Comparison of ENCODE assay signal across 8 cellular contexts in genomic region chr16:71810163-71810545, GRCh38. TPM values are rescaled to one million over a fixed set of nuclear protein-coding genes. Genes with fewer than 3 reads are reported as not detected.
DNase-seq lines count a peak whose midpoint lies in the region; ATAC-seq and TF ChIP-seq lines count a peak whose summit lies in the region.
"Not testable (repeated sequence)": the region's sequence is repeated elsewhere in the genome, so short reads cannot be mapped to it uniquely, and the experiment has no call there.

No MANE protein-coding gene starts in this region.

- TF ChIP-seq POLR2A in body of pancreas (IDR thresholded peaks at IDR 0.05), result not testable (repeated sequence)

- H2BK15ac ChIP-seq in H9 (ENCODE audit: low read depth, low read length), result not testable (repeated sequence)

- peak overlapping the region in 1 of 3 experiments; percentile 100; a peak in 1 of 7 replicates for H3K27ac Mint-ChIP-seq in H9
- H3K27ac Mint-ChIP-seq in activated T-cell treated with anti-CD3 and anti-CD28 coated beads, Interleukin-2, amount 50 U/mL, for 24 hours, result peak overlapping the region; percentile 100
- H3K27ac Mint-ChIP-seq in nephron progenitor cell; stimulated activated naive CD8-positive, alpha-beta T cell treated with anti-CD3 and anti-CD28 coated beads, Interleukin-15, Interleukin-2, amounts not matched to agents 100 ng/mL and 50 ng/mL, for 24 hours: not testable (repeated sequence)

- not testable (repeated sequence) for H4K8ac ChIP-seq in H9 (replicated peaks; ENCODE audit: insufficient read length, low read depth, low read length)

- not testable (repeated sequence) for H4K91ac ChIP-seq in H9 (ENCODE audit: insufficient read length, low read depth, low read length)

- H2BK12ac ChIP-seq in H9 (ENCODE audit: insufficient read length, low read depth, low read length), result not testable (repeated sequence)

- not testable (repeated sequence) for H2AFZ ChIP-seq in H9 (ENCODE audit: low read length)

- H3K4me3 Mint-ChIP-seq in H9 (peak overlapping the region; percentile 89 to 93), nephron progenitor cell (peak overlapping the region; percentile 99)
- peak overlapping the region; percentile 92 for H3K4me3 Mint-ChIP-seq in activated T-cell treated with anti-CD3 and anti-CD28 coated beads, Interleukin-2, amount 50 U/mL, for 24 hours
- H3K4me3 Mint-ChIP-seq in stimulated activated naive CD8-positive, alpha-beta T cell treated with anti-CD3 and anti-CD28 coated beads, Interleukin-15, Interleukin-2, amounts not matched to agents 100 ng/mL and 50 ng/mL, for 24 hours, result peak overlapping the region; percentile 48

- H2BK20ac ChIP-seq in H9 (ENCODE audit: low read depth, low read length, poor library complexity, severe bottlenecking), result not testable (repeated sequence)

- not testable (repeated sequence) for ATAC-seq in body of pancreas; Right ventricle myocardium superior (ENCODE audit: poor library complexity)

- peaks cover 26 to 44% (median 31%) of the 10 kb centered on the region in 10 experiments for H3K4me1 ChIP-seq in BLaER1 treated with 17β-estradiol and CSF1 and Interleukin-3, amounts not matched to agents 10 nM and 100 nM
- H3K4me1 ChIP-seq in H9 (ENCODE audit: insufficient read depth, low read length), result not testable (repeated sequence)
- H3K4me1 ChIP-seq in body of pancreas, result peaks cover 28% of the 10 kb centered on the region

- not testable (repeated sequence) for H3K14ac ChIP-seq in H9 (ENCODE audit: insufficient read depth, low read length)

- not testable (repeated sequence) for H2BK120ac ChIP-seq in H9 (ENCODE audit: low read depth, low read length, poor library complexity, severe bottlenecking)

- intact Hi-C loops in body of pancreas (cut with DNase I), result loop anchor here (10.0 kb wide), 1 partner anchor 85 kb away; the partner anchor contains the start of gene IST1
- intact Hi-C loops in Right ventricle myocardium superior (cut with DNase I), result not testable (repeated sequence)

- H3K4me1 Mint-ChIP-seq in H9, result not testable (repeated sequence)
- H3K4me1 Mint-ChIP-seq in activated T-cell treated with anti-CD3 and anti-CD28 coated beads, Interleukin-2, amount 50 U/mL, for 24 hours (ENCODE audit: low read depth), result peaks cover 35% of the 10 kb centered on the region
- H3K4me1 Mint-ChIP-seq in nephron progenitor cell, result peaks cover 21% of the 10 kb centered on the region
- H3K4me1 Mint-ChIP-seq in stimulated activated naive CD8-positive, alpha-beta T cell treated with anti-CD3 and anti-CD28 coated beads, Interleukin-15, Interleukin-2, amounts not matched to agents 100 ng/mL and 50 ng/mL, for 24 hours (ENCODE audit: low read depth), result peaks cover 33% of the 10 kb centered on the region

- H3K27me3 Mint-ChIP-seq in H9 (ENCODE audit: low read depth); activated T-cell treated with anti-CD3 and anti-CD28 coated beads, Interleukin-2, amount 50 U/mL, for 24 hours; nephron progenitor cell (ENCODE audit: low read depth, poor library complexity); stimulated activated naive CD8-positive, alpha-beta T cell treated with anti-CD3 and anti-CD28 coated beads, Interleukin-15, Interleukin-2, amounts not matched to agents 100 ng/mL and 50 ng/mL, for 24 hours: not testable (repeated sequence)

- H3K4ac ChIP-seq in H9 (ENCODE audit: low read depth, low read length), result not testable (repeated sequence)

- peak overlapping the region in 2 of 10 experiments; percentile 94 to 97; a peak in 1 of 20 replicates for H3K4me3 ChIP-seq in BLaER1 treated with 17β-estradiol and CSF1 and Interleukin-3, amounts not matched to agents 10 nM and 100 nM
- not testable (repeated sequence) for H3K4me3 ChIP-seq in body of pancreas

- peaks cover 2 to 22% (median 12%) of the 10 kb centered on the region in 11 experiments; a peak in 18 of 22 replicates for H3K36me3 ChIP-seq in BLaER1 treated with 17β-estradiol and CSF1 and Interleukin-3, amounts not matched to agents 10 nM and 100 nM
- H3K36me3 ChIP-seq in body of pancreas (replicated peaks in 1 of 2; ENCODE audit: insufficient read depth in 1 of 2, low read depth in 2 of 2), result not testable (repeated sequence)

- not testable (repeated sequence) for H4K5ac ChIP-seq in H9 (ENCODE audit: insufficient read length, low read depth, low read length)

- not testable (repeated sequence) for H3K23me2 ChIP-seq in H9 (ENCODE audit: insufficient read length, low read depth, low read length, poor library complexity, severe bottlenecking)

- H2BK5ac ChIP-seq in H9 (ENCODE audit: insufficient read length, low read length), result not testable (repeated sequence)

- H3K56ac ChIP-seq in H9 (ENCODE audit: insufficient read length, low read depth, low read length), result not testable (repeated sequence)

- H2AK5ac ChIP-seq in H9 (ENCODE audit: insufficient read length, low read length), result not testable (repeated sequence)

- TF ChIP-seq CTCF in H9 (conservative IDR thresholded peaks at IDR 0.05); body of pancreas (IDR thresholded peaks at IDR 0.05); nephron progenitor cell (IDR thresholded peaks at IDR 0.05): not testable (repeated sequence)

- H3K4me2 ChIP-seq in BLaER1 treated with 17β-estradiol and CSF1 and Interleukin-3, amounts not matched to agents 10 nM and 100 nM, result peak overlapping the region; percentile 76 to 86 (median 83); a peak in 20 of 22 replicates
- not testable (repeated sequence) for H3K4me2 ChIP-seq in H9 (ENCODE audit: insufficient read depth, insufficient read length, low read length)

- peaks cover 16% of the 10 kb centered on the region; the same call in 1 of the 2 replicates for H3K79me2 ChIP-seq in H9 (ENCODE audit: insufficient read depth, low read length)

- H3K9me3 ChIP-seq in BLaER1 treated with 17β-estradiol and CSF1 and Interleukin-3, amounts not matched to agents 10 nM and 100 nM (replicated peaks in 1 of 11); H9 (ENCODE audit: control insufficient read depth, low read depth, low read length); body of pancreas: not testable (repeated sequence)

- not testable (repeated sequence) for DNase-seq in H9; activated T-cell treated with anti-CD3 and anti-CD28 coated beads, Interleukin-2, amount 50 U/mL, for 24 hours; body of pancreas; nephron progenitor cell
- DNase-seq in SIG-M5 treated with dmso at 0.1 percent for 504 hours (lab: John Stamatoyannopoulos, UW; ENCODE audit: unreplicated experiment) (peak; percentile 11), Right ventricle myocardium superior (peak; percentile 26)

- H3K18ac ChIP-seq in H9 (ENCODE audit: insufficient read length, low read depth, low read length), result not testable (repeated sequence)

- not testable (repeated sequence) for H3K36me3 Mint-ChIP-seq in H9 (ENCODE audit: insufficient read depth in 1 of 3, low read depth in 3 of 3); nephron progenitor cell (ENCODE audit: low read depth)
- H3K36me3 Mint-ChIP-seq in activated T-cell treated with anti-CD3 and anti-CD28 coated beads, Interleukin-2, amount 50 U/mL, for 24 hours (ENCODE audit: low read depth), result peaks cover 26% of the 10 kb centered on the region
- H3K36me3 Mint-ChIP-seq in stimulated activated naive CD8-positive, alpha-beta T cell treated with anti-CD3 and anti-CD28 coated beads, Interleukin-15, Interleukin-2, amounts not matched to agents 100 ng/mL and 50 ng/mL, for 24 hours (ENCODE audit: low read depth), result peaks cover 11% of the 10 kb centered on the region

- not testable (repeated sequence) for H3T11ph ChIP-seq in H9 (ENCODE audit: low read length)

- peak overlapping the region in 8 of 11 experiments; percentile 94 to 100 (median 99); a peak in 9 of 22 replicates for H3K27ac ChIP-seq in BLaER1 treated with 17β-estradiol and CSF1 and Interleukin-3, amounts not matched to agents 10 nM and 100 nM
- H3K27ac ChIP-seq in H9 (ENCODE audit: insufficient read length, low read depth, low read length), result not testable (repeated sequence)
- H3K27ac ChIP-seq in body of pancreas, result peak overlapping the region; percentile 90 to 98 (median 98)

- not testable (repeated sequence) for H3K27me3 ChIP-seq in BLaER1 treated with 17β-estradiol and CSF1 and Interleukin-3, amounts not matched to agents 10 nM and 100 nM; H9 (ENCODE audit: insufficient read depth, low read length); body of pancreas

- no CpG with 5 or more reads among the region's 9 CpGs for WGBS in H9 (ENCODE audit: extremely low coverage, insufficient read length, low lambda C conversion rate)
- WGBS in body of pancreas, 2 donors, result 89 to 96% methylated on average over 9 of the region's 9 CpGs

- not testable (repeated sequence) for H3K23ac ChIP-seq in H9 (ENCODE audit: insufficient read length, low read depth, low read length)

- peak overlapping the region in 2 of 11 experiments; percentile 91 to 99; a peak in 2 of 22 replicates for H3K9ac ChIP-seq in BLaER1 treated with 17β-estradiol and CSF1 and Interleukin-3, amounts not matched to agents 10 nM and 100 nM
- H3K9ac ChIP-seq in H9 (ENCODE audit: extremely low read depth, insufficient read length, low read length), result not testable (repeated sequence)

- H3K9me3 Mint-ChIP-seq in H9; activated T-cell treated with anti-CD3 and anti-CD28 coated beads, Interleukin-2, amount 50 U/mL, for 24 hours; nephron progenitor cell; stimulated activated naive CD8-positive, alpha-beta T cell treated with anti-CD3 and anti-CD28 coated beads, Interleukin-15, Interleukin-2, amounts not matched to agents 100 ng/mL and 50 ng/mL, for 24 hours: not testable (repeated sequence)

- H4K20me1 ChIP-seq in BLaER1 treated with 17β-estradiol and CSF1 and Interleukin-3, amounts not matched to agents 10 nM and 100 nM, result peaks cover 12 to 34% (median 28%) of the 10 kb centered on the region in 11 experiments; a peak in 21 of 22 replicates
- H4K20me1 ChIP-seq in H9 (ENCODE audit: control insufficient read depth, insufficient read depth, insufficient read length), result not testable (repeated sequence)

- H3K79me1 ChIP-seq in H9 (ENCODE audit: insufficient read depth, low read depth, low read length, poor library complexity, severe bottlenecking), result not testable (repeated sequence)

RNA-seq across cellular contexts. Expression of gene AP1G1, which starts 1.5 kb away (rescaled TPM):
- 79.2 and 83.1 TPM in 2 replicates for total RNA-seq in H9 (2021)
- 10 to 100 TPM; 58.1 to 84.7 TPM for total RNA-seq in body of pancreas
- total RNA-seq in Right ventricle myocardium superior, result 27.2 TPM

RNA-seq across cellular contexts. Expression of gene ATXN1L, which starts 35.6 kb away (rescaled TPM):
- total RNA-seq in H9 (2021) (30.1 and 30.3 TPM in 2 replicates), body of pancreas (10 to 100 TPM; 14.5 to 16.2 TPM), Right ventricle myocardium superior (13.4 TPM)

Comparison
In these comparisons a context has a peak if more than half of its experiments do, and no peak if none do; other contexts are left out.
1. H3K4me3 Mint-ChIP-seq: peak in every context shown above with its lines; median percentile 99 in nephron progenitor cell; 92 in activated T-cell treated with anti-CD3 and anti-CD28 coated beads, Interleukin-2, amount 50 U/mL, for 24 hours; 91 in H9; 48 in stimulated activated naive CD8-positive, alpha-beta T cell treated with anti-CD3 and anti-CD28 coated beads, Interleukin-15, Interleukin-2, amounts not matched to agents 100 ng/mL and 50 ng/mL, for 24 hours.